8 cellular contexts compared by ENCODE assay signal in genomic region chr14:89956294-89957009, GRCh38. TPM values are rescaled to one million over a fixed set of nuclear protein-coding genes. Genes with fewer than 3 reads are reported as not detected.
DNase-seq lines count a peak whose midpoint lies in the region; ATAC-seq and TF ChIP-seq lines count a peak whose summit lies in the region.

No MANE protein-coding gene starts in this region.

- no peak for TF ChIP-seq CTCF in dorsolateral prefrontal cortex (IDR thresholded peaks at IDR 0.05 in 54 of 56, conservative IDR thresholded peaks at IDR 0.05 in 2 of 56; ENCODE audit: low read depth in 1 of 56, partially characterized antibody in 56 of 56)

- H3K27me3 ChIP-seq in dorsolateral prefrontal cortex: no peaks in the 10 kb centered on the region

- intact Hi-C loops in dorsolateral prefrontal cortex (cut with DNase I): loop anchor here (5.0 to 10.0 kb wide), 2 partner anchors 278 to 301 kb away; partner anchors contain the start of gene PSMC1 (in 1 of the 2)

- H3K27me3 Mint-ChIP-seq in memory B cell: no peaks in the 10 kb centered on the region

- H3K36me3 Mint-ChIP-seq in memory B cell: peaks cover 20% of the 10 kb centered on the region

- ATAC-seq in HG03039 (IDR thresholded peaks at IDR 0.05; ENCODE audit: unreplicated experiment) (peak; percentile 18), memory B cell (ENCODE audit: low read depth) (peak; percentile 57)

- peak overlapping the region; percentile 99 for H3K27ac Mint-ChIP-seq in memory B cell

- H3K27ac ChIP-seq in dorsolateral prefrontal cortex: peak overlapping the region in 52 of 59 donors; percentile 33 to 91 (median 76)

- peaks cover 23% of the 10 kb centered on the region for H3K4me1 Mint-ChIP-seq in memory B cell

- peak overlapping the region; percentile 71 to 98 (median 90) for H3K4me3 ChIP-seq in dorsolateral prefrontal cortex

- DNase-seq in NCI-H187 (lab: John Stamatoyannopoulos, UW) (peak; percentile 46 to 73), NCI-H187 treated with DMSO at 0.1 percent for 48 hours (lab: John Stamatoyannopoulos, UW) (no peak), NCI-H345 treated with DMSO at 0.1 percent for 48 hours (lab: John Stamatoyannopoulos, UW; ENCODE audit: unreplicated experiment) (peak; percentile 55), dorsolateral prefrontal cortex (peak in 9 of 10 donors; percentile 35 to 70 (median 45)), memory B cell (ENCODE audit: low spot score in 2 of 2) (peak in 1 of 2 donors; percentile 79)
- peak; percentile 79 for DNase-seq in activated CD4-positive, alpha-beta T cell treated with anti-CD3 and anti-CD28 coated beads, Interleukin-2, amount 50 U/mL, for 1 hour
- peak; percentile 75 for DNase-seq in stimulated activated CD8-positive, alpha-beta memory T cell treated with anti-CD3 and anti-CD28 coated beads, Interleukin-12 subunit alpha, Interleukin-12 subunit beta, amount 100 ng/mL, for 4 hours (ENCODE audit: low read depth)

- no peaks in the 10 kb centered on the region for H3K9me3 Mint-ChIP-seq in memory B cell

- H3K4me3 Mint-ChIP-seq in memory B cell: peak overlapping the region; percentile 98

RNA-seq across cellular contexts. Expression of gene TDP1, which starts 0.7 kb away (rescaled TPM):
- 10 to 100 TPM in 118 of 120 experiments, 1 to 10 TPM in 2; 8.3 to 27.8 (median 17.5) TPM for total RNA-seq in dorsolateral prefrontal cortex

RNA-seq across cellular contexts. Expression of gene EFCAB11, which starts 1.9 kb away (rescaled TPM):
- total RNA-seq in dorsolateral prefrontal cortex: 10 to 100 TPM in 85 of 120 experiments, 1 to 10 TPM in 35; 6.1 to 28.8 (median 11.4) TPM
